In genomic region chr4:39429476-39430310, GRCh38 we compare ENCODE assay signal across 1 cellular context.
TF ChIP-seq lines count a peak whose summit lies in the region.

No MANE protein-coding gene starts in this region.

TF ChIP-seq in HepG2, 621 proteins besides CTCF, POLR2A, EP300 and RAD21 (continued from another document):
- no peak for TF ChIP-seq ZNF652 (CRISPR knock-in tag; IDR thresholded peaks at IDR 0.05; ENCODE audit: borderline replicate concordance, low read depth)
- peak in 1 of 2 experiments; percentile 52; a peak in 1 of 4 replicates for TF ChIP-seq ATF4 (CRISPR knock-in tag; IDR thresholded peaks at IDR 0.05)
- TF ChIP-seq ETV6 (CRISPR knock-in tag; conservative IDR thresholded peaks at IDR 0.05), result no peak
- TF ChIP-seq PITX1 (CRISPR knock-in tag; IDR thresholded peaks at IDR 0.05), result peak; percentile 58; the same call in 1 of the 2 replicates
- peak; percentile 34; the same call in 1 of the 2 replicates for TF ChIP-seq ZNF331 (CRISPR knock-in tag; IDR thresholded peaks at IDR 0.05)
- peak; percentile 65; the same call in 1 of the 2 replicates for TF ChIP-seq DMAP1 (CRISPR knock-in tag; IDR thresholded peaks at IDR 0.05)
- TF ChIP-seq ZNF644 (CRISPR knock-in tag; IDR thresholded peaks at IDR 0.05; ENCODE audit: low read depth), result no peak
- TF ChIP-seq HDAC1 (CRISPR knock-in tag; IDR thresholded peaks at IDR 0.05), result peak; percentile 29; the same call in 1 of the 2 replicates
- TF ChIP-seq ATF3 (CRISPR knock-in tag; IDR thresholded peaks at IDR 0.05), result no peak
- peak; percentile 78; the same call in 1 of the 2 replicates for TF ChIP-seq ZSCAN5A (CRISPR knock-in tag; IDR thresholded peaks at IDR 0.05; ENCODE audit: borderline replicate concordance)
- TF ChIP-seq ZNF710 (CRISPR knock-in tag; IDR thresholded peaks at IDR 0.05; ENCODE audit: borderline replicate concordance), result peak; percentile 47; the same call in 1 of the 2 replicates
- TF ChIP-seq TCF7 (IDR thresholded peaks at IDR 0.05; ENCODE audit: low read depth), result peak; percentile 43; the same call in 1 of the 2 replicates
- no peak for TF ChIP-seq ZNF431 (CRISPR knock-in tag; IDR thresholded peaks at IDR 0.05; ENCODE audit: borderline replicate concordance, low read depth)
